9 cellular contexts compared by ENCODE assay signal in genomic region chr6:33822575-33823395, GRCh38. TPM values are rescaled to one million over a fixed set of nuclear protein-coding genes. Genes with fewer than 3 reads are reported as not detected.
DNase-seq lines count a peak whose midpoint lies in the region; ATAC-seq lines count a peak whose summit lies in the region.
"Had no signal": no experiment of that assay in that cellular context is flagged by ENCODE, and none has a peak within 500 bp of the region (broad histone marks: within the 10 kb centered on the region; RNA-seq: fewer than 3 reads in every experiment).

No MANE protein-coding gene starts in this region.

- no peak for ATAC-seq in stimulated activated naive CD8-positive, alpha-beta T cell treated with anti-CD3 and anti-CD28 coated beads, Interleukin-15, Interleukin-2, amounts not matched to agents 100 U/mL and 50 U/mL, for 24 hours
- ATAC-seq in HG02642 (IDR thresholded peaks at IDR 0.05; ENCODE audit: poor library complexity, unreplicated experiment), result no peak

- peak; percentile 76 for DNase-seq in D341Med (ENCODE audit: low spot score)
- peak; percentile 64 for DNase-seq in HuH-7.5 (ENCODE audit: low spot score)
- peak; percentile 34 for DNase-seq in RPMI7951 (ENCODE audit: low read depth)
- DNase-seq in iPS DF 4.7 (ENCODE audit: extremely low read depth, low spot score), result peak; percentile 75
- no peak for DNase-seq in effector CD8-positive, alpha-beta T cell (lab: John Stamatoyannopoulos, UW)
- no peak for DNase-seq in stimulated activated naive CD8-positive, alpha-beta T cell treated with anti-CD3 and anti-CD28 coated beads, Interleukin-15, Interleukin-2, amounts not matched to agents 100 U/mL and 50 U/mL, for 24 hours
- DNase-seq in GDM1 (lab: John Stamatoyannopoulos, UW), result no peak
- DNase-seq: activated CD4-positive, alpha-beta T cell treated with anti-CD3 and anti-CD28 coated beads for 1 hour had no signal

RNA-seq across cellular contexts. Expression of gene MLN, which starts 19.0 kb away (rescaled TPM):
- not detected in 2 replicates for total RNA-seq in RPMI7951 (2014; rRNA removed; shearing (Covaris generic))

RNA-seq across cellular contexts. Expression of gene LEMD2, which starts 33.9 kb away (rescaled TPM):
- 34.1 and 46.9 TPM in 2 replicates for total RNA-seq in RPMI7951 (2014; rRNA removed; shearing (Covaris generic))

Comparison
In these comparisons a context has a peak if more than half of its experiments do, and no peak if none do; other contexts are left out.
1. DNase-seq: peak in D341Med (single experiment), HuH-7.5 (single experiment), RPMI7951 (single experiment) and iPS DF 4.7 (single experiment); none in effector CD8-positive, alpha-beta T cell (single experiment), stimulated activated naive CD8-positive, alpha-beta T cell treated with anti-CD3 and anti-CD28 coated beads, Interleukin-15, Interleukin-2, amounts not matched to agents 100 U/mL and 50 U/mL, for 24 hours (single experiment) and GDM1 (single experiment).